In the genomic region with DNA sequence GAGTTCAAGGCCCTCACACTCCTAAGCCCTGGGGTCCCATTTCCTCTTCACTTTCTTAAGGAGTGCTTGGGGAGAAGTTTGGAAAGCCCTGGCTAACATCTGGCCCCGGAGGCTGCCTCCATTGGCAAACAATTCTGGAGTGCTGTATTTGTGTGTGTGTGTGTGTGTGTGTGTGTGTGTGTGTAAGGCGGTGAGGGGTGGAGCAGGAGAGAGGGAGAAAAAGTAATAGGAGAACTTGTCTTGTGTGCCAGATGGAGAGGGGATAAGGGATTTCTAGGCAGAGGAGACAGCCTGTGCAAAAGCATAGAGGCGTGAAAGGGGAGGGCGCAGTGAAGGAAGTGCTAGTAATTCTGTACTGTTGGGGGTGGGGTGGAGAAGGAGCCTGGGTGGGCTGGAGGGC, we compare ENCODE assay signal across 1 cellular context.
A peak's percentile ranks its signal among the peaks of the same experiment; 100 is the strongest.
TF ChIP-seq lines count a peak whose summit lies in the region.

No MANE protein-coding gene starts in this region.

TF ChIP-seq in K562, 482 proteins besides CTCF, POLR2A, EP300 and RAD21 (continued from another document):
- TF ChIP-seq, protein P1, sequence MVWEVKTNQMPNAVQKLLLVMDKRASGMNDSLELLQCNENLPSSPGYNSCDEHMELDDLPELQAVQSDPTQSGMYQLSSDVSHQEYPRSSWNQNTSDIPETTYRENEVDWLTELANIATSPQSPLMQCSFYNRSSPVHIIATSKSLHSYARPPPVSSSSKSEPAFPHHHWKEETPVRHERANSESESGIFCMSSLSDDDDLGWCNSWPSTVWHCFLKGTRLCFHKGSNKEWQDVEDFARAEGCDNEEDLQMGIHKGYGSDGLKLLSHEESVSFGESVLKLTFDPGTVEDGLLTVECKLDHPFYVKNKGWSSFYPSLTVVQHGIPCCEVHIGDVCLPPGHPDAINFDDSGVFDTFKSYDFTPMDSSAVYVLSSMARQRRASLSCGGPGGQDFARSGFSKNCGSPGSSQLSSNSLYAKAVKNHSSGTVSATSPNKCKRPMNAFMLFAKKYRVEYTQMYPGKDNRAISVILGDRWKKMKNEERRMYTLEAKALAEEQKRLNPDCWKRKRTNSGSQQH (CRISPR knock-in tag; IDR thresholded peaks at IDR 0.05) = peak; percentile 79; the same call in 1 of the 2 replicates
- TF ChIP-seq GATA2 (CRISPR knock-in tag; IDR thresholded peaks at IDR 0.05) (0 out of 2 replicates have a peak, but pooled peaks have one; percentile 55), NR2C1 (IDR thresholded peaks at IDR 0.05) (no peak), NR2C1 (tag; IDR thresholded peaks at IDR 0.05) (0 out of 2 replicates have a peak, but pooled peaks have one; percentile 2), OTX1 (CRISPR knock-in tag; IDR thresholded peaks at IDR 0.05) (peak; percentile 87)
- TF ChIP-seq, protein P2, sequence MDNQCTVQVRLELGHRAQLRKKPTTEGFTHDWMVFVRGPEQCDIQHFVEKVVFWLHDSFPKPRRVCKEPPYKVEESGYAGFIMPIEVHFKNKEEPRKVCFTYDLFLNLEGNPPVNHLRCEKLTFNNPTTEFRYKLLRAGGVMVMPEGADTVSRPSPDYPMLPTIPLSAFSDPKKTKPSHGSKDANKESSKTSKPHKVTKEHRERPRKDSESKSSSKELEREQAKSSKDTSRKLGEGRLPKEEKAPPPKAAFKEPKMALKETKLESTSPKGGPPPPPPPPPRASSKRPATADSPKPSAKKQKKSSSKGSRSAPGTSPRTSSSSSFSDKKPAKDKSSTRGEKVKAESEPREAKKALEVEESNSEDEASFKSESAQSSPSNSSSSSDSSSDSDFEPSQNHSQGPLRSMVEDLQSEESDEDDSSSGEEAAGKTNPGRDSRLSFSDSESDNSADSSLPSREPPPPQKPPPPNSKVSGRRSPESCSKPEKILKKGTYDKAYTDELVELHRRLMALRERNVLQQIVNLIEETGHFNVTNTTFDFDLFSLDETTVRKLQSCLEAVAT (IDR thresholded peaks at IDR 0.05) = 0 out of 4 replicates have a peak, but pooled peaks of 1 of the 2 experiments have one; percentile 15
- TF ChIP-seq, protein P3, sequence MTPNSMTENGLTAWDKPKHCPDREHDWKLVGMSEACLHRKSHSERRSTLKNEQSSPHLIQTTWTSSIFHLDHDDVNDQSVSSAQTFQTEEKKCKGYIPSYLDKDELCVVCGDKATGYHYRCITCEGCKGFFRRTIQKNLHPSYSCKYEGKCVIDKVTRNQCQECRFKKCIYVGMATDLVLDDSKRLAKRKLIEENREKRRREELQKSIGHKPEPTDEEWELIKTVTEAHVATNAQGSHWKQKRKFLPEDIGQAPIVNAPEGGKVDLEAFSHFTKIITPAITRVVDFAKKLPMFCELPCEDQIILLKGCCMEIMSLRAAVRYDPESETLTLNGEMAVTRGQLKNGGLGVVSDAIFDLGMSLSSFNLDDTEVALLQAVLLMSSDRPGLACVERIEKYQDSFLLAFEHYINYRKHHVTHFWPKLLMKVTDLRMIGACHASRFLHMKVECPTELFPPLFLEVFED (CRISPR knock-in tag; conservative IDR thresholded peaks at IDR 0.05) = peak; percentile 91; the same call in 1 of the 2 replicates
